ENCODE assay signal across 16 cellular contexts in genomic region chr13:50693755-50694154, GRCh38.
DNase-seq lines count a peak whose midpoint lies in the region; ATAC-seq and TF ChIP-seq lines count a peak whose summit lies in the region.
"Had no signal": no experiment of that assay in that cellular context is flagged by ENCODE, and none has a peak within 500 bp of the region (broad histone marks: within the 10 kb centered on the region; RNA-seq: fewer than 3 reads in every experiment).

No MANE protein-coding gene starts in this region.

- TF ChIP-seq POLR2A in esophagus muscularis mucosa (IDR thresholded peaks at IDR 0.05; ENCODE audit: low read depth): no peak

- H4K20me1 ChIP-seq in smooth muscle cell (ENCODE audit: low read depth): no peaks in the 10 kb centered on the region

- peaks cover 42% of the 10 kb centered on the region for H3F3A ChIP-seq in smooth muscle cell (ENCODE audit: low read depth)

- no peaks in the 10 kb centered on the region for H3K27me3 Mint-ChIP-seq in T-cell
- H3K27me3 Mint-ChIP-seq: activated CD4-positive, alpha-beta T cell treated with anti-CD3 and anti-CD28 coated beads for 36 hours; CD4-positive, alpha-beta T cell had no signal

- H2AFZ ChIP-seq in smooth muscle cell (ENCODE audit: low read depth): peak overlapping the region; percentile 20

- H3K4me3 ChIP-seq in esophagus muscularis mucosa: no peak overlapping the region
- peak overlapping the region; percentile 11 for H3K4me3 ChIP-seq in smooth muscle cell
- H3K4me3 ChIP-seq: colonic mucosa had no signal

- H3K36me3 Mint-ChIP-seq in T-cell: no peaks in the 10 kb centered on the region

- no peaks in the 10 kb centered on the region for H3K9me3 Mint-ChIP-seq in T-cell
- H3K9me3 Mint-ChIP-seq: CD4-positive, alpha-beta T cell had no signal

- peak overlapping the region; percentile 9 to 61 (median 23) for H3K27ac ChIP-seq in esophagus muscularis mucosa (replicated peaks in 1 of 4)
- H3K27ac ChIP-seq in smooth muscle cell (ENCODE audit: low read depth): peak overlapping the region; percentile 73
- H3K27ac ChIP-seq: colonic mucosa, neutrophil had no signal

- H3K4me2 ChIP-seq in smooth muscle cell: peak overlapping the region; percentile 77

- WGBS in esophagus muscularis mucosa: 23% methylated on average over 2 of the region's 2 CpGs
- 2% methylated on average over 2 of the region's 2 CpGs for WGBS in smooth muscle cell (ENCODE audit: low lambda C conversion rate)

- no peak overlapping the region for H3K9ac ChIP-seq in smooth muscle cell (ENCODE audit: low read depth)

- CTCF ChIA-PET in T-cell (lab: Charles Lee): no interaction called here

- H3K27ac Mint-ChIP-seq in T-cell: no peak overlapping the region
- H3K27ac Mint-ChIP-seq: activated CD4-positive, alpha-beta T cell treated with anti-CD3 and anti-CD28 coated beads for 36 hours; CD4-positive, alpha-beta T cell had no signal

- DNase-seq in HT1080 (ENCODE audit: low read depth) (peak; percentile 38), esophagus muscularis mucosa (ENCODE audit: extremely low spot score) (no peak), left lobe of liver (ENCODE audit: low spot score) (no peak), smooth muscle cell (lab: John Stamatoyannopoulos, UW; ENCODE audit: unreplicated experiment) (peak; percentile 3), NCI-H526 (lab: John Stamatoyannopoulos, UW) (no peak), T-cell (no peak)
- no peak for DNase-seq in activated CD8-positive, alpha-beta memory T cell treated with anti-CD3 and anti-CD28 coated beads for 24 hours
- DNase-seq: activated CD4-positive, alpha-beta T cell treated with anti-CD3 and anti-CD28 coated beads for 36 hours; activated effector memory CD4-positive, alpha-beta T cell treated with anti-CD3 and anti-CD28 coated beads, Interleukin-2, amount 50 U/mL, for 16 hours; CD4-positive, alpha-beta T cell; colonic mucosa; hippocampal formation; NCI-H226; SHP77 had no signal

- TF ChIP-seq CTCF in esophagus muscularis mucosa (IDR thresholded peaks at IDR 0.05) (no peak), smooth muscle cell (IDR thresholded peaks at IDR 0.05; ENCODE audit: borderline replicate concordance, insufficient read depth, poor library complexity, severe bottlenecking) (no peak)

- H3K36me3 ChIP-seq in esophagus muscularis mucosa: no peaks in the 10 kb centered on the region
- H3K36me3 ChIP-seq in smooth muscle cell (ENCODE audit: low read depth): no peaks in the 10 kb centered on the region
- H3K36me3 ChIP-seq: colonic mucosa, neutrophil had no signal

- no peak for TF ChIP-seq EP300 in esophagus muscularis mucosa (IDR thresholded peaks at IDR 0.05)

- POLR2A ChIA-PET in T-cell (lab: Charles Lee): no interaction called here

- no peaks in the 10 kb centered on the region for H3K79me2 ChIP-seq in smooth muscle cell (ENCODE audit: low read depth)

- H3K9me3 ChIP-seq in esophagus muscularis mucosa: no peaks in the 10 kb centered on the region
- no peaks in the 10 kb centered on the region for H3K9me3 ChIP-seq in smooth muscle cell (replicated peaks; ENCODE audit: low read depth)
- H3K9me3 ChIP-seq: colonic mucosa, neutrophil had no signal

- no peaks in the 10 kb centered on the region for H3K4me1 Mint-ChIP-seq in T-cell
- H3K4me1 Mint-ChIP-seq: activated CD4-positive, alpha-beta T cell treated with anti-CD3 and anti-CD28 coated beads for 36 hours had no signal

- peak; percentile 45 for ATAC-seq in left lobe of liver
- no peak for ATAC-seq in HG03571 (IDR thresholded peaks at IDR 0.05; ENCODE audit: unreplicated experiment)
- ATAC-seq in T-cell (replicated peaks in 1 of 4): no peak
- ATAC-seq: activated CD4-positive, alpha-beta T cell treated with anti-CD3 and anti-CD28 coated beads for 36 hours had no signal

- intact Hi-C loops in esophagus muscularis mucosa (cut with DNase I): no loop called here

- H3K4me1 ChIP-seq in esophagus muscularis mucosa (peaks cover 22 to 41% (median 26%) of the 10 kb centered on the region in 4 donors), smooth muscle cell (ENCODE audit: low read depth) (peaks cover 37% of the 10 kb centered on the region)
- H3K4me1 ChIP-seq: colonic mucosa had no signal

- no peaks in the 10 kb centered on the region for H3K27me3 ChIP-seq in esophagus muscularis mucosa
- H3K27me3 ChIP-seq in smooth muscle cell (ENCODE audit: low read depth): peaks cover 15% of the 10 kb centered on the region
- H3K27me3 ChIP-seq: colonic mucosa, neutrophil had no signal

- no peak overlapping the region for H3K4me3 Mint-ChIP-seq in T-cell
- H3K4me3 Mint-ChIP-seq: activated CD4-positive, alpha-beta T cell treated with anti-CD3 and anti-CD28 coated beads for 36 hours; CD4-positive, alpha-beta T cell had no signal

Comparison
In these comparisons a context has a peak if more than half of its experiments do, and no peak if none do; other contexts are left out.
1. DNase-seq: peak in HT1080 (single experiment) and smooth muscle cell (single experiment); none in esophagus muscularis mucosa (single experiment), left lobe of liver (single experiment), NCI-H526 (0 of 2), activated CD8-positive, alpha-beta memory T cell treated with anti-CD3 and anti-CD28 coated beads for 24 hours (single experiment) and T-cell (0 of 34).